In the genomic region with DNA sequence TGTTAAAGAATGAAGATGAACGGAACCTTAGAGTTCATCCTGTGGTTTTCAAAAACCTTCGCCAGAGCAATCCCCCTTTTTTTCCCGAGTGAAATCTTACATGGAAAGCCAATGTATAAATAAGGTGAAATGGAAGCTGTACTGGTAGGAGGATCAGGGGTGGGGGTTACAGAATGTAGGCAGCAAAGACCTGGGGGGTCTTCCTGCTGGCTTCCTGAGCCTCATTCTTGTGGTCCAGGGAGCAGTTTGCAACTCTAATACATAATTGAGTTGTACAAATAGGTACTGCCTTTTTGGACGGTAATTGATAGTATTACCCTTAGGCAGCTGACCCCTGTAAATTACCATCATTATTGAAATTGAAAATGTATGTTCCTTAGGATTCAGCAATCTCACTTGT, we compare ENCODE assay signal across 22 cellular contexts.
"Had no signal": no experiment of that assay in that cellular context is flagged by ENCODE, and none has a peak within 500 bp of the region (broad histone marks: within the 10 kb centered on the region; RNA-seq: fewer than 3 reads in every experiment).

No MANE protein-coding gene starts in this region.

- H3K9ac ChIP-seq: parathyroid adenoma had no signal

- H3K27ac ChIP-seq: colonic mucosa, parathyroid adenoma, prostate gland, right lobe of liver, uterus had no signal

- H3K36me3 ChIP-seq: colonic mucosa, heart right ventricle, prostate gland, right lobe of liver, spleen, uterus had no signal

- DNase-seq: cerebellar nuclear complex; colonic mucosa; dermis blood vessel endothelial cell; endodermal cell; erythroblast; heart right ventricle; hypothalamus; islet precursor cell; mammary epithelial cell; mucosa of descending colon; right lobe of liver; stimulated activated CD4-positive, alpha-beta T cell treated with anti-CD3 and anti-CD28 coated beads, Interleukin-15, amount 100 ng/mL, for 24 hours; stimulated activated CD4-positive, alpha-beta T cell treated with anti-CD3 and anti-CD28 coated beads, Interleukin-1b, Interleukin-23, amount 100 ng/mL, for 48 hours; stimulated activated CD4-positive, alpha-beta T cell treated with anti-CD3 and anti-CD28 coated beads, Interleukin-4, amount 100 ng/mL, for 24 hours; trophoblast cell; uterus had no signal

- H3K9me3 ChIP-seq: colonic mucosa, heart right ventricle, mucosa of descending colon, prostate gland, right lobe of liver, spleen, uterus had no signal

- H3K4me3 ChIP-seq: colonic mucosa, heart right ventricle, mucosa of descending colon, prostate gland, right lobe of liver, spleen, uterus had no signal

- ATAC-seq: heart right ventricle; left lobe of liver; mucosa of descending colon; naive thymus-derived CD8-positive, alpha-beta T cell; right lobe of liver; stimulated activated memory B cell treated with anti-CD40 and anti-IgM and Interleukin-4, amounts not matched to agents 10 μg/mL and 1 μg/mL and 100 μg/mL, for 72 hours had no signal

- H3K4me1 ChIP-seq: parathyroid adenoma had no signal

- H3K27me3 ChIP-seq: colonic mucosa, heart right ventricle, right lobe of liver, spleen, uterus had no signal
